Comparison of ENCODE assay signal across 9 cellular contexts in genomic region chr10:22319559-22320558, GRCh38. TPM values are rescaled to one million over a fixed set of nuclear protein-coding genes. Genes with fewer than 3 reads are reported as not detected.
DNase-seq lines count a peak whose midpoint lies in the region; ATAC-seq and TF ChIP-seq lines count a peak whose summit lies in the region.
"Had no signal": no experiment of that assay in that cellular context is flagged by ENCODE, and none has a peak within 500 bp of the region (broad histone marks: within the 10 kb centered on the region; RNA-seq: fewer than 3 reads in every experiment).

No MANE protein-coding gene starts in this region.

- CTCF ChIA-PET in A673 (lab: Charles Lee), result no interaction called here

- H3K4me1 ChIP-seq in A673 (ENCODE audit: insufficient read depth, low read length, poor library complexity, severe bottlenecking) (peaks cover 42% of the 10 kb centered on the region), suprapubic skin (peaks cover 50% of the 10 kb centered on the region)

- H3K36me3 ChIP-seq in A673 (ENCODE audit: insufficient read depth, low read length, poor library complexity, severe bottlenecking) (no peaks in the 10 kb centered on the region), H7 (replicated peaks; ENCODE audit: control insufficient read depth, insufficient read depth, low read length) (no peaks in the 10 kb centered on the region), suprapubic skin (no peaks in the 10 kb centered on the region)

- intact Hi-C loops in A673 (cut with micrococcal nuclease; ENCODE audit: unreplicated experiment), result loop anchor here (2.0 to 10.0 kb wide), 4 partner anchors 93 to 825 kb away; no protein-coding TSS in a partner anchor

- peak overlapping the region; percentile 87 to 89 for H3K27ac Mint-ChIP-seq in activated naive CD4-positive, alpha-beta T cell treated with anti-CD3 and anti-CD28 coated beads, Interleukin-2, amount 50 U/mL, for 72 hours

- H3K27me3 ChIP-seq in A673 (replicated peaks; ENCODE audit: insufficient read depth, low read depth, low read length, poor library complexity), result peaks cover 12% of the 10 kb centered on the region
- peaks cover 86% of the 10 kb centered on the region for H3K27me3 ChIP-seq in H7 (ENCODE audit: control insufficient read depth, insufficient read depth, low read length)
- H3K27me3 ChIP-seq in layer of hippocampus (ENCODE audit: control insufficient read depth, insufficient read depth, low read length), result peaks cover 3% of the 10 kb centered on the region
- peaks cover 29% of the 10 kb centered on the region for H3K27me3 ChIP-seq in suprapubic skin

- no peak for TF ChIP-seq EP300 in suprapubic skin (IDR thresholded peaks at IDR 0.05)

- 41% methylated on average over 29 of the region's 40 CpGs for WGBS in suprapubic skin

- peaks cover 17 to 34% of the 10 kb centered on the region in 2 donors for H3K36me3 Mint-ChIP-seq in activated naive CD4-positive, alpha-beta T cell treated with anti-CD3 and anti-CD28 coated beads, Interleukin-2, amount 50 U/mL, for 72 hours

- H3K9me3 ChIP-seq in A673 (ENCODE audit: low read depth, low read length, poor library complexity, severe bottlenecking) (no peaks in the 10 kb centered on the region), suprapubic skin (no peaks in the 10 kb centered on the region)

- DNase-seq in A673 (ENCODE audit: low spot score) (no peak), H7 (no peak), suprapubic skin (ENCODE audit: low spot score in 2 of 2) (no peak), amniotic stem cell (lab: John Stamatoyannopoulos, UW) (no peak), ecto neural progenitor cell (ENCODE audit: low spot score) (no peak)
- no peak for DNase-seq in activated naive CD4-positive, alpha-beta T cell treated with anti-CD3 and anti-CD28 coated beads, Interleukin-2, amount 50 U/mL, for 72 hours (ENCODE audit: low spot score in 2 of 2)

- POLR2A ChIA-PET in A673 (lab: Charles Lee; ENCODE audit: low non-redundant PET), result interaction anchor here (0.6 kb wide), 1 partner anchor 640 kb away, joined by 3 read pairs; no protein-coding TSS in a partner anchor

- no peak for TF ChIP-seq POLR2A in suprapubic skin (IDR thresholded peaks at IDR 0.05)

- TSS peak; percentile 30 for BruUV-seq in A673 (replicated peaks; lab: Mats Ljungman, UMichigan)

- no peak for ATAC-seq in activated naive CD4-positive, alpha-beta T cell treated with anti-CD3 and anti-CD28 coated beads, Interleukin-2, amount 50 U/mL, for 72 hours
- ATAC-seq in HG02798 (IDR thresholded peaks at IDR 0.05; ENCODE audit: poor library complexity, unreplicated experiment), result no peak

- peak overlapping the region; percentile 42 for H3K4me3 ChIP-seq in A673 (ENCODE audit: low read depth, low read length, poor library complexity, severe bottlenecking)
- peak overlapping the region; percentile 6; the same call in 1 of the 2 replicates for H3K4me3 ChIP-seq in H7 (ENCODE audit: insufficient read depth, low read depth, low read length)
- H3K4me3 ChIP-seq in suprapubic skin, result peak overlapping the region; percentile 88

- H3K27ac ChIP-seq in A673 (ENCODE audit: low read depth, low read length, poor library complexity, severe bottlenecking), result peak overlapping the region; percentile 67
- H3K27ac ChIP-seq in layer of hippocampus (ENCODE audit: low read depth, low read length), result peak overlapping the region; percentile 85
- H3K27ac ChIP-seq in suprapubic skin, result peak overlapping the region; percentile 91

- H3K9me3 Mint-ChIP-seq in activated naive CD4-positive, alpha-beta T cell treated with anti-CD3 and anti-CD28 coated beads, Interleukin-2, amount 50 U/mL, for 72 hours, result no peaks in the 10 kb centered on the region

- TF ChIP-seq CTCF in A673 (conservative IDR thresholded peaks at IDR 0.05; ENCODE audit: low read depth, low read length) (no peak), suprapubic skin (IDR thresholded peaks at IDR 0.05) (no peak)

RNA-seq across cellular contexts. Expression of gene BMI1, which starts 1.0 kb away (rescaled TPM):
- total RNA-seq in A673 (2021) (65.3 and 85.2 TPM in 2 replicates), suprapubic skin (10 to 100 TPM; 24.4 to 55.3 (median 38.5) TPM)
- total RNA-seq in H7 (2014; rRNA removed; shearing (Covaris generic)), result 1.3 and 4.1 TPM in 2 replicates
- total RNA-seq in activated naive CD4-positive, alpha-beta T cell treated with anti-CD3 and anti-CD28 coated beads, Interleukin-2, amount 50 U/mL, for 72 hours, result 10 to 100 TPM; 42.9 to 48.7 TPM

RNA-seq across cellular contexts. Expression of gene COMMD3, which starts 3.7 kb away (rescaled TPM):
- total RNA-seq in A673 (2021), result 66.0 and 72.6 TPM in 2 replicates
- total RNA-seq in H7 (2014; rRNA removed; shearing (Covaris generic)), result 1.1 and 1.8 TPM in 2 replicates
- 10 to 100 TPM; 57.3 to 91.3 TPM for total RNA-seq in activated naive CD4-positive, alpha-beta T cell treated with anti-CD3 and anti-CD28 coated beads, Interleukin-2, amount 50 U/mL, for 72 hours
- total RNA-seq in suprapubic skin, result 10 to 100 TPM; 32.9 to 46.7 (median 37.1) TPM

RNA-seq across cellular contexts. Expression of gene SPAG6, which starts 25.4 kb away (rescaled TPM):
- total RNA-seq in A673 (2021) (0.39 and 0.74 TPM in 2 replicates), suprapubic skin (1 to 10 TPM in 1 of 4 donors, under 1 TPM in 2, not detected in 1; 0.34 to 1.1 (median 0.72) TPM)
- not detected in 2 replicates for total RNA-seq in H7 (2014; rRNA removed; shearing (Covaris generic))
- total RNA-seq in activated naive CD4-positive, alpha-beta T cell treated with anti-CD3 and anti-CD28 coated beads, Interleukin-2, amount 50 U/mL, for 72 hours, result under 1 TPM in 1 of 2 donors, not detected in 1; 0.19 TPM
- total RNA-seq: left colon had no signal

Comparison
In these comparisons a context has a peak if more than half of its experiments do, and no peak if none do; other contexts are left out.
1. H3K4me3 ChIP-seq: peak in every context shown above with its lines; median percentile 88 in suprapubic skin; 42 in A673; 6 in H7.
2. RNA of gene COMMD3, which starts 3.7 kb away (total RNA-seq): 57.3 to 91.3 TPM in activated naive CD4-positive, alpha-beta T cell treated with anti-CD3 and anti-CD28 coated beads, Interleukin-2, amount 50 U/mL, for 72 hours, 66.0 to 72.6 TPM in A673 and 32.9 to 46.7 TPM in suprapubic skin; 1.1 to 1.8 TPM in H7; every median in the first group is over 10 times any median in the second.
3. Peak in every context shown above with its lines, with median percentiles within 50 percentile points of each other: H3K27ac ChIP-seq.